ENCODE assay signal across 28 cellular contexts in the genomic region with DNA sequence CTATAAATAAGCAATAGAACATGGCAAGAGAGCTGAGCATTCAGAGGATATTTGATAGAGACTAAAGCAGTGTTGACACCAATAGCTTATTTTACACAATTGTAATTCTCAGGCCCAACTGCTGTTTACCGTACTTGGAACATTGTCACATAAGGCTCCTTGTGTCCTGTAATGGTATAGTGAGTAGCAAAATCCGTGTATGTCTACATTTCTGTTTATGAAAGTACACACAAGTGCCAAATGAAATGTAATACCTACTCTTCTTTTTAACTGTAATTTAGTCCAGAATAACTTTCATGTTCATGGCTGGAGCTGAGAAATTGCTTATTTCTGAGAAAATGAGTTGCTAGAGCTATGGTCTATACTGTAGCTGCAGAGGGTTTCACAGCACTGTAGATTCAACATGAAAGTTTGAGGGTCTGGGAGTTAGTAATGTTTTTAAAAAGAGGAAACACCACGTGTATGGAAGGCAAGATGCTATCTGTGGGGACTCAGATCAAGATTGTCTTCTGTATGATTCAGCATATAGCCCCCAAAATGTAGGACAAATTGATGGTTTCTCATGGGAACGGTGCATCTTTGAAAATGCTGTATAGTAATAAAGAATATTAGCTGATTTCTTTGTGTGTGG.
DNase-seq lines count a peak whose midpoint lies in the region; ATAC-seq and TF ChIP-seq lines count a peak whose summit lies in the region.
"Had no signal": no experiment of that assay in that cellular context is flagged by ENCODE, and none has a peak within 500 bp of the region (broad histone marks: within the 10 kb centered on the region; RNA-seq: fewer than 3 reads in every experiment).

No MANE protein-coding gene starts in this region.

- H3K9me3 ChIP-seq in mammary epithelial cell (replicated peaks; ENCODE audit: insufficient read depth, low read length) = no peaks in the 10 kb centered on the region
- H3K9me3 ChIP-seq: pancreas, thoracic aorta, uterus had no signal

- CTCF ChIA-PET in MCF 10A (lab: Yijun Ruan, JAX) (interaction anchor here (0.6 to 1.2 kb wide), 3 partner anchors 228 to 345 kb away, joined by 3 read pairs; no protein-coding TSS in a partner anchor), mammary epithelial cell (lab: Charles Lee; ENCODE audit: low non-redundant PET) (no interaction called here)

- POLR2A ChIA-PET in MCF 10A (lab: Yijun Ruan, JAX) = no interaction called here

- H3K4me1 Mint-ChIP-seq in MCF 10A (ENCODE audit: insufficient read depth, unreplicated experiment) = no peaks in the 10 kb centered on the region
- peaks cover 6% of the 10 kb centered on the region for H3K4me1 Mint-ChIP-seq in stimulated activated naive CD8-positive, alpha-beta T cell treated with anti-CD3 and anti-CD28 coated beads, Interleukin-15, amount 100 ng/mL, for 72 hours
- H3K4me1 Mint-ChIP-seq: activated B cell treated with CpG ODN at 0.5 μM for 24 hours; CD14-positive monocyte; central memory CD8-positive, alpha-beta T cell had no signal

- H3K4me3 Mint-ChIP-seq in MCF 10A (ENCODE audit: unreplicated experiment) = no peak overlapping the region
- no peak overlapping the region for H3K4me3 Mint-ChIP-seq in stimulated activated naive CD8-positive, alpha-beta T cell treated with anti-CD3 and anti-CD28 coated beads, Interleukin-15, amount 100 ng/mL, for 72 hours
- H3K4me3 Mint-ChIP-seq: activated B cell treated with CpG ODN at 0.5 μM for 24 hours; CD14-positive monocyte; central memory CD8-positive, alpha-beta T cell; nephron progenitor cell had no signal

- no peak overlapping the region for H3K27ac ChIP-seq in mammary epithelial cell (ENCODE audit: insufficient read depth, low read depth, low read length)
- H3K27ac ChIP-seq: HL-60, pancreas, thoracic aorta, uterus had no signal

- H3K36me3 ChIP-seq in mammary epithelial cell (ENCODE audit: insufficient read depth, low read length) = peaks cover 9% of the 10 kb centered on the region
- H3K36me3 ChIP-seq: pancreas, thoracic aorta, uterus had no signal

- H3K27me3 Mint-ChIP-seq in MCF 10A (ENCODE audit: insufficient read depth, unreplicated experiment) = no peaks in the 10 kb centered on the region
- H3K27me3 Mint-ChIP-seq in stimulated activated naive CD8-positive, alpha-beta T cell treated with anti-CD3 and anti-CD28 coated beads, Interleukin-15, amount 100 ng/mL, for 72 hours = no peaks in the 10 kb centered on the region
- H3K27me3 Mint-ChIP-seq: activated B cell treated with CpG ODN at 0.5 μM for 24 hours; central memory CD8-positive, alpha-beta T cell had no signal

- intact Hi-C loops in MCF 10A (cut with micrococcal nuclease) = no loop called here
- intact Hi-C loops in mammary epithelial cell (cut with micrococcal nuclease) = loop anchor here (10.0 kb wide), 1 partner anchor 233 kb away; no protein-coding TSS in a partner anchor

- TF ChIP-seq CTCF in MCF 10A (IDR thresholded peaks at IDR 0.05; ENCODE audit: unreplicated experiment) = no peak
- TF ChIP-seq CTCF in mammary epithelial cell (conservative IDR thresholded peaks at IDR 0.05 in 1 of 2, IDR thresholded peaks at IDR 0.05 in 1 of 2; ENCODE audit: extremely low read depth in 1 of 2, insufficient read depth in 1 of 2, low read depth in 1 of 2, low read length in 2 of 2) = no peak

- no peak overlapping the region for H3K4me2 ChIP-seq in mammary epithelial cell (ENCODE audit: insufficient read depth, low read depth, low read length)

- no peak overlapping the region for H2AFZ ChIP-seq in mammary epithelial cell (ENCODE audit: low read depth, low read length)

- dilution Hi-C loops in mammary epithelial cell (cut with HindIII; ENCODE audit: low sequenced_read_pairs) = no loop called here

- DNase-seq in MCF 10A (ENCODE audit: unreplicated experiment) (no peak), mammary epithelial cell (no peak), OCI-M2 (lab: John Stamatoyannopoulos, UW; ENCODE audit: unreplicated experiment) (no peak)
- no peak for DNase-seq in stimulated activated naive CD8-positive, alpha-beta T cell treated with anti-CD3 and anti-CD28 coated beads, Interleukin-15, amount 100 ng/mL, for 72 hours
- DNase-seq: activated B cell treated with CpG ODN at 0.5 μM for 24 hours; activated CD4-positive, alpha-beta T cell treated with anti-CD3 and anti-CD28 coated beads, Interleukin-2, amount 50 U/mL, for 48 hours; activated naive CD4-positive, alpha-beta T cell treated with anti-CD3 and anti-CD28 coated beads, Interleukin-2, amount 50 U/mL, for 16 hours; Calu3; DND-41; islet precursor cell; NCI-H2029; NCI-H226; nephron progenitor cell; OCI-M1; pancreas; right cardiac atrium; stimulated activated CD4-positive, alpha-beta T cell treated with anti-CD3 and anti-CD28 coated beads, Interleukin-4, amount 100 ng/mL, for 1 hour; stimulated activated naive CD4-positive, alpha-beta T cell; T-helper 9 cell; uterus had no signal

- BruUV-seq in MCF 10A (replicated peaks; lab: Mats Ljungman, UMichigan) = no TSS peak
- no TSS peak for BruUV-seq in mammary epithelial cell (replicated peaks; lab: Mats Ljungman, UMichigan)

- peak overlapping the region; percentile 19 for H3K27ac Mint-ChIP-seq in MCF 10A (ENCODE audit: low read depth, unreplicated experiment)
- H3K27ac Mint-ChIP-seq in stimulated activated naive CD8-positive, alpha-beta T cell treated with anti-CD3 and anti-CD28 coated beads, Interleukin-15, amount 100 ng/mL, for 72 hours = no peak overlapping the region
- H3K27ac Mint-ChIP-seq: activated B cell treated with CpG ODN at 0.5 μM for 24 hours, CD14-positive monocyte, nephron progenitor cell had no signal

- no peak overlapping the region for H3K9ac ChIP-seq in mammary epithelial cell (ENCODE audit: insufficient read depth, low read length)

- H3K79me2 ChIP-seq in mammary epithelial cell (ENCODE audit: insufficient read depth, low read length) = peaks cover 17% of the 10 kb centered on the region

- ATAC-seq in GM21390 (IDR thresholded peaks at IDR 0.05; ENCODE audit: unreplicated experiment) = peak; percentile 61
- peak; percentile 67 for ATAC-seq in HG03442 (IDR thresholded peaks at IDR 0.05; ENCODE audit: unreplicated experiment)
- peak; percentile 88 for ATAC-seq in stimulated activated naive CD8-positive, alpha-beta T cell treated with anti-CD3 and anti-CD28 coated beads, Interleukin-15, amount 100 ng/mL, for 72 hours
- ATAC-seq in GM19397 (IDR thresholded peaks at IDR 0.05; ENCODE audit: unreplicated experiment) = no peak
- ATAC-seq: pancreas, right cardiac atrium, Right ventricle myocardium inferior had no signal

- H3K27me3 ChIP-seq in mammary epithelial cell (ENCODE audit: insufficient read depth, low read length) = no peaks in the 10 kb centered on the region
- H3K27me3 ChIP-seq: pancreas, uterus had no signal

- no peaks in the 10 kb centered on the region for H4K20me1 ChIP-seq in mammary epithelial cell (ENCODE audit: insufficient read depth, low read length)

- WGBS in mammary epithelial cell (ENCODE audit: low coverage, missing lambda C conversion rate) = 89% methylated on average over 4 of the region's 4 CpGs

- peaks cover 19% of the 10 kb centered on the region for H3K36me3 Mint-ChIP-seq in MCF 10A (ENCODE audit: insufficient read depth, unreplicated experiment)

- in situ Hi-C loops in mammary epithelial cell (cut with MboI; ENCODE audit: low sequenced_read_pairs in 2 of 2) = loop anchor here in 1 of 2 donors (25.0 kb wide), 1 partner anchor 330 kb away; no protein-coding TSS in a partner anchor

- no peaks in the 10 kb centered on the region for H3K9me3 Mint-ChIP-seq in MCF 10A (ENCODE audit: unreplicated experiment)
- H3K9me3 Mint-ChIP-seq in stimulated activated naive CD8-positive, alpha-beta T cell treated with anti-CD3 and anti-CD28 coated beads, Interleukin-15, amount 100 ng/mL, for 72 hours = no peaks in the 10 kb centered on the region
- H3K9me3 Mint-ChIP-seq: activated B cell treated with CpG ODN at 0.5 μM for 24 hours; central memory CD8-positive, alpha-beta T cell had no signal

- peaks cover 32% of the 10 kb centered on the region for H3K4me1 ChIP-seq in mammary epithelial cell (ENCODE audit: insufficient read depth, low read length)
- H3K4me1 ChIP-seq: uterus had no signal

- no peak overlapping the region for H3K4me3 ChIP-seq in mammary epithelial cell (replicated peaks in 1 of 3; ENCODE audit: insufficient read depth in 1 of 3, low read depth in 2 of 3, low read length in 3 of 3)
- H3K4me3 ChIP-seq: pancreas, thoracic aorta, uterus had no signal
